15 cellular contexts compared by ENCODE assay signal in genomic region chr18:52395146-52395852, GRCh38. TPM values are rescaled to one million over a fixed set of nuclear protein-coding genes. Genes with fewer than 3 reads are reported as not detected.
DNase-seq lines count a peak whose midpoint lies in the region; ATAC-seq, FAIRE-seq and TF ChIP-seq lines count a peak whose summit lies in the region.
"Had no signal": no experiment of that assay in that cellular context is flagged by ENCODE, and none has a peak within 500 bp of the region (broad histone marks: within the 10 kb centered on the region; RNA-seq: fewer than 3 reads in every experiment).

No MANE protein-coding gene starts in this region.

- peak overlapping the region; percentile 52 for H3K4me3 ChIP-seq in OCI-LY3 (ENCODE audit: low read length)
- H3K4me3 ChIP-seq in upper lobe of right lung, result no peak overlapping the region
- H3K4me3 ChIP-seq: K562, left ventricle myocardium inferior, smooth muscle cell, uterus had no signal

- peaks cover 42% of the 10 kb centered on the region for H3K4me1 ChIP-seq in OCI-LY3 (ENCODE audit: low read length)
- H3K4me1 ChIP-seq in upper lobe of right lung, result no peaks in the 10 kb centered on the region
- H3K4me1 ChIP-seq: left ventricle myocardium inferior, uterus had no signal

- H3K79me2 ChIP-seq in OCI-LY3 (ENCODE audit: low read length), result no peaks in the 10 kb centered on the region

- peak overlapping the region; percentile 24 for H3K9ac ChIP-seq in OCI-LY3 (ENCODE audit: low read length)

- H3K4me3 Mint-ChIP-seq in T-helper 2 cell treated with Interferon-gamma antibody and Interleukin-4, amounts not matched to agents 5 μg/mL and 100 μg/mL, for 36 hours, result no peak overlapping the region
- H3K4me3 Mint-ChIP-seq: activated T-helper 17 cell treated with anti-CD3 and anti-CD28 coated beads, Interleukin-2, amount 50 U/mL, for 72 hours had no signal

- H2AFZ ChIP-seq in OCI-LY3 (ENCODE audit: low read depth, low read length), result peak overlapping the region; percentile 14; the same call in 1 of the 2 replicates

- H3K27me3 ChIP-seq in OCI-LY3 (ENCODE audit: low read depth, low read length) (no peaks in the 10 kb centered on the region), upper lobe of right lung (no peaks in the 10 kb centered on the region)
- H3K27me3 ChIP-seq: brain microvascular endothelial cell, uterus had no signal

- H3K36me3 ChIP-seq in OCI-LY3 (replicated peaks; ENCODE audit: low read depth, low read length) (no peaks in the 10 kb centered on the region), upper lobe of right lung (no peaks in the 10 kb centered on the region)
- H3K36me3 ChIP-seq: brain microvascular endothelial cell, left ventricle myocardium inferior, uterus had no signal

- H3K9me3 Mint-ChIP-seq in T-helper 2 cell treated with Interferon-gamma antibody and Interleukin-4, amounts not matched to agents 5 μg/mL and 100 μg/mL, for 36 hours, result no peaks in the 10 kb centered on the region

- no peak for TF ChIP-seq POLR2A in GM12892 (IDR thresholded peaks at IDR 0.05; ENCODE audit: low read depth, low read length)

- H3K4me1 Mint-ChIP-seq in T-helper 2 cell treated with Interferon-gamma antibody and Interleukin-4, amounts not matched to agents 5 μg/mL and 100 μg/mL, for 36 hours (ENCODE audit: low read depth), result no peaks in the 10 kb centered on the region
- H3K4me1 Mint-ChIP-seq: activated T-helper 17 cell treated with anti-CD3 and anti-CD28 coated beads, Interleukin-2, amount 50 U/mL, for 72 hours had no signal

- no peaks in the 10 kb centered on the region for H3K36me3 Mint-ChIP-seq in T-helper 2 cell treated with Interferon-gamma antibody and Interleukin-4, amounts not matched to agents 5 μg/mL and 100 μg/mL, for 36 hours (ENCODE audit: low read depth)

- no peaks in the 10 kb centered on the region for H3K27me3 Mint-ChIP-seq in T-helper 2 cell treated with Interferon-gamma antibody and Interleukin-4, amounts not matched to agents 5 μg/mL and 100 μg/mL, for 36 hours (ENCODE audit: low read depth)
- H3K27me3 Mint-ChIP-seq: activated T-helper 17 cell treated with anti-CD3 and anti-CD28 coated beads, Interleukin-2, amount 50 U/mL, for 72 hours had no signal

- H3K4me2 ChIP-seq in OCI-LY3 (ENCODE audit: low read length), result peak overlapping the region; percentile 75
- H3K4me2 ChIP-seq: smooth muscle cell had no signal

- H3K9me3 ChIP-seq in OCI-LY3 (ENCODE audit: insufficient read depth, low read length), result no peaks in the 10 kb centered on the region
- H3K9me3 ChIP-seq in upper lobe of right lung, result no peaks in the 10 kb centered on the region
- H3K9me3 ChIP-seq: left ventricle myocardium inferior, uterus had no signal

- H3K27ac Mint-ChIP-seq in T-helper 2 cell treated with Interferon-gamma antibody and Interleukin-4, amounts not matched to agents 5 μg/mL and 100 μg/mL, for 36 hours, result no peak overlapping the region
- H3K27ac Mint-ChIP-seq: activated T-helper 17 cell treated with anti-CD3 and anti-CD28 coated beads, Interleukin-2, amount 50 U/mL, for 72 hours had no signal

- peak; percentile 62 for FAIRE-seq in GM12892 (lab: Jason Lieb, UNC)
- FAIRE-seq: K562 had no signal

- intact Hi-C loops in upper lobe of right lung (cut with DNase I), result no loop called here

- no peak for TF ChIP-seq CTCF in OCI-LY3 (IDR thresholded peaks at IDR 0.05; ENCODE audit: low read depth, low read length)
- no peak for TF ChIP-seq CTCF in upper lobe of right lung (IDR thresholded peaks at IDR 0.05)

- no peaks in the 10 kb centered on the region for H4K20me1 ChIP-seq in OCI-LY3 (ENCODE audit: insufficient read depth, low read length)

- DNase-seq in GM12892 (ENCODE audit: insufficient read length) (no peak), NAMALWA (ENCODE audit: low spot score) (no peak), upper lobe of right lung (no peak)
- no peak for DNase-seq in activated naive CD4-positive, alpha-beta T cell (lab: John Stamatoyannopoulos, UW)
- no peak for DNase-seq in T-helper 2 cell treated with Interferon-gamma antibody and Interleukin-4, amounts not matched to agents 5 μg/mL and 100 μg/mL, for 36 hours (ENCODE audit: low spot score)
- DNase-seq: brain microvascular endothelial cell, left ventricle myocardium inferior, NCI-H187 treated with DMSO at 0.1 percent for 48 hours, uterus had no signal

- H3K27ac ChIP-seq in OCI-LY3 (ENCODE audit: low read length) (peak overlapping the region; percentile 31), upper lobe of right lung (no peak overlapping the region)
- H3K27ac ChIP-seq: brain microvascular endothelial cell, left ventricle myocardium inferior, uterus had no signal

- ATAC-seq in GM19455 (IDR thresholded peaks at IDR 0.05; ENCODE audit: unreplicated experiment) (peak; percentile 63), HG02885 (IDR thresholded peaks at IDR 0.05; ENCODE audit: poor library complexity, unreplicated experiment) (peak; percentile 74), upper lobe of right lung (no peak)
- ATAC-seq: activated T-helper 17 cell treated with anti-CD3 and anti-CD28 coated beads, Interleukin-2, amount 50 U/mL, for 72 hours; K562 had no signal

RNA-seq across cellular contexts. Expression of gene DCC, which starts 55.3 kb away (rescaled TPM):
- polyA plus RNA-seq in GM12892 (2012; ENCODE audit: missing spikeins), result not detected
- 7.1 TPM for total RNA-seq in upper lobe of right lung
- total RNA-seq: activated T-helper 17 cell treated with anti-CD3 and anti-CD28 coated beads, Interleukin-2, amount 50 U/mL, for 72 hours; K562; left ventricle myocardium inferior; smooth muscle cell had no signal
- polyA plus RNA-seq: K562, smooth muscle cell had no signal
